Comparison of ENCODE assay signal across 1 cellular context in genomic region chr17:2893422-2893914, GRCh38.
TF ChIP-seq lines count a peak whose summit lies in the region.

No MANE protein-coding gene starts in this region.

TF ChIP-seq in IMR-90, 13 proteins besides CTCF, POLR2A, EP300 and RAD21 (continued from another document):
- TF ChIP-seq MAZ (IDR thresholded peaks at IDR 0.05; ENCODE audit: borderline replicate concordance, low read depth, low read length) (no peak), CEBPB (IDR thresholded peaks at IDR 0.05; ENCODE audit: low read depth, low read length) (no peak), SMC3 (IDR thresholded peaks at IDR 0.05; ENCODE audit: low read depth, low read length) (no peak), NFE2L2 (IDR thresholded peaks at IDR 0.05; ENCODE audit: low read depth, low read length) (no peak)
- TF ChIP-seq, protein P1, sequence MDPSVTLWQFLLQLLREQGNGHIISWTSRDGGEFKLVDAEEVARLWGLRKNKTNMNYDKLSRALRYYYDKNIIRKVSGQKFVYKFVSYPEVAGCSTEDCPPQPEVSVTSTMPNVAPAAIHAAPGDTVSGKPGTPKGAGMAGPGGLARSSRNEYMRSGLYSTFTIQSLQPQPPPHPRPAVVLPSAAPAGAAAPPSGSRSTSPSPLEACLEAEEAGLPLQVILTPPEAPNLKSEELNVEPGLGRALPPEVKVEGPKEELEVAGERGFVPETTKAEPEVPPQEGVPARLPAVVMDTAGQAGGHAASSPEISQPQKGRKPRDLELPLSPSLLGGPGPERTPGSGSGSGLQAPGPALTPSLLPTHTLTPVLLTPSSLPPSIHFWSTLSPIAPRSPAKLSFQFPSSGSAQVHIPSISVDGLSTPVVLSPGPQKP (IDR thresholded peaks at IDR 0.05; ENCODE audit: borderline replicate concordance, low read depth, low read length) = no peak
TF ChIP-seq in IMR-90: peak in this region for 0.
